In genomic region chr2:134191835-134192234, GRCh38 we compare ENCODE assay signal across 28 cellular contexts.
"Had no signal": no experiment of that assay in that cellular context is flagged by ENCODE, and none has a peak within 500 bp of the region (broad histone marks: within the 10 kb centered on the region; RNA-seq: fewer than 3 reads in every experiment).

No MANE protein-coding gene starts in this region.

- H3K4me3 Mint-ChIP-seq: dendritic cell treated with granulocyte-macrophage colony-stimulating factor and Interleukin-4, amounts not matched to agents 40 ng/mL and 50 ng/mL, for 4 days; endodermal cell; immature natural killer cell; nephron progenitor cell; stimulated activated effector memory CD8-positive, alpha-beta T cell treated with anti-CD3 and anti-CD28 coated beads, Interleukin-12 subunit alpha, Interleukin-12 subunit beta, amount 100 ng/mL, for 72 hours had no signal

- ATAC-seq: esophagus mucosa; left lobe of liver; naive thymus-derived CD8-positive, alpha-beta T cell; psoas muscle; right cardiac atrium; stimulated activated effector memory CD8-positive, alpha-beta T cell treated with anti-CD3 and anti-CD28 coated beads, Interleukin-12 subunit alpha, Interleukin-12 subunit beta, amount 100 ng/mL, for 72 hours had no signal

- DNase-seq: colonic mucosa; effector CD8-positive, alpha-beta T cell; endodermal cell; hypothalamus; immature natural killer cell; islet precursor cell; midbrain; naive thymus-derived CD8-positive, alpha-beta T cell; nephron progenitor cell; occipital lobe; ovary; posterior cingulate gyrus; psoas muscle; sigmoid colon; stimulated activated CD4-positive, alpha-beta T cell treated with anti-CD3 and anti-CD28 coated beads, Interleukin-2, amount 100 ng/mL, for 24 hours; stimulated activated CD4-positive, alpha-beta T cell treated with anti-CD3 and anti-CD28 coated beads, Interleukin-4, amount 100 ng/mL, for 24 hours; stimulated activated naive CD4-positive, alpha-beta T cell treated with Interleukin-2 at 50 U/mL for 16 hours; substantia nigra had no signal

- H3K36me3 Mint-ChIP-seq: stimulated activated effector memory CD8-positive, alpha-beta T cell treated with anti-CD3 and anti-CD28 coated beads, Interleukin-12 subunit alpha, Interleukin-12 subunit beta, amount 100 ng/mL, for 72 hours had no signal

- H3K27ac ChIP-seq: colonic mucosa, epithelial cell of prostate, ovary, psoas muscle, sigmoid colon, tibial nerve, upper lobe of left lung had no signal

- H3K4me3 ChIP-seq: colonic mucosa, lung, ovary, psoas muscle, sigmoid colon, thoracic aorta, tibial nerve, upper lobe of left lung had no signal

- H3K27me3 ChIP-seq: colonic mucosa, ovary, sigmoid colon, tibial nerve, upper lobe of left lung had no signal

- H3K36me3 ChIP-seq: colonic mucosa, ovary, sigmoid colon, thoracic aorta, tibial nerve, upper lobe of left lung had no signal

- H3K27me3 Mint-ChIP-seq: dendritic cell treated with granulocyte-macrophage colony-stimulating factor and Interleukin-4, amounts not matched to agents 40 ng/mL and 50 ng/mL, for 4 days; naive thymus-derived CD8-positive, alpha-beta T cell had no signal

- H3K27ac Mint-ChIP-seq: dendritic cell treated with granulocyte-macrophage colony-stimulating factor and Interleukin-4, amounts not matched to agents 40 ng/mL and 50 ng/mL, for 4 days; endodermal cell; nephron progenitor cell; stimulated activated effector memory CD8-positive, alpha-beta T cell treated with anti-CD3 and anti-CD28 coated beads, Interleukin-12 subunit alpha, Interleukin-12 subunit beta, amount 100 ng/mL, for 72 hours had no signal

- H3K9me3 ChIP-seq: colonic mucosa, ovary, psoas muscle, sigmoid colon, thoracic aorta, tibial nerve, upper lobe of left lung had no signal
